In the genomic region with DNA sequence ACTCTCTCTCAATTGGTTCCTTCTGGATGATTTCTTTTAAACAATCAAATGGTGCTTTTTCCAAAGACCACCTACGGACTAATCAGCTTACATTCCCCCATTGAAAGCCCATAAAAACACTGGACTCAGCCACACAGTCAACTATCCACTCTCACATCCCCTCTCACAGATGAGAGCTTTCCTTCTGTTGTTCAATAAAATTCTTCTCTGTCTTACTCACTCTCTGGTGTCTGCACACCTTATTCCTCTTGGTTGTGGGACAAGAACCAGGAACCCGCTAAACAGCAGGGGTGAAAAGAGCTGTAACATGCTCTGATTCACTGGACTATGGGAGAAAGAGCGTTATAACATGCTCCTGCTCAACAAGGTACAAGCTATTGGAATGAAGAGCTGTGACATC, we compare ENCODE assay signal across 23 cellular contexts.
A peak's percentile ranks its signal among the peaks of the same experiment; 100 is the strongest.
DNase-seq lines count a peak whose midpoint lies in the region; ATAC-seq, FAIRE-seq and TF ChIP-seq lines count a peak whose summit lies in the region.
"Had no signal": no experiment of that assay in that cellular context is flagged by ENCODE, and none has a peak within 500 bp of the region (broad histone marks: within the 10 kb centered on the region; RNA-seq: fewer than 3 reads in every experiment).

No MANE protein-coding gene starts in this region.

- H3K56ac ChIP-seq in H1 (replicated peaks; ENCODE audit: insufficient read length, low read depth, low read length): no peak overlapping the region
- H3K56ac ChIP-seq in mesendoderm (ENCODE audit: low read length): no peak overlapping the region

- H2BK120ac ChIP-seq in H1 (replicated peaks; ENCODE audit: low read depth, low read length): no peak overlapping the region
- H2BK120ac ChIP-seq in mesendoderm (ENCODE audit: low read depth, low read length): no peak overlapping the region
- no peak overlapping the region for H2BK120ac ChIP-seq in neuronal stem cell (ENCODE audit: low read depth, low read length)

- no peaks in the 10 kb centered on the region for H3K79me2 ChIP-seq in H1 (ENCODE audit: control insufficient read depth in 1 of 2, insufficient read depth in 2 of 2, low read length in 2 of 2)
- no peaks in the 10 kb centered on the region for H3K79me2 ChIP-seq in mesendoderm (ENCODE audit: control insufficient read depth, insufficient read depth, low read length)

- H3K23ac ChIP-seq in H1 (ENCODE audit: insufficient read length): no peak overlapping the region
- H3K23ac ChIP-seq in mesendoderm (ENCODE audit: low read length): no peak overlapping the region
- H3K23ac ChIP-seq in neuronal stem cell (ENCODE audit: low read depth, low read length, poor library complexity): no peak overlapping the region

- no peak overlapping the region for H4K8ac ChIP-seq in H1 (ENCODE audit: extremely low read depth, insufficient read depth, low read length)
- no peak overlapping the region for H4K8ac ChIP-seq in mesendoderm (ENCODE audit: low read depth, low read length)
- H4K8ac ChIP-seq in neuronal stem cell (ENCODE audit: low read depth, low read length): no peak overlapping the region

- H3K4ac ChIP-seq in H1 (replicated peaks; ENCODE audit: insufficient read length, low read depth, low read length): no peak overlapping the region
- H3K4ac ChIP-seq in mesendoderm (ENCODE audit: low read depth, low read length): no peak overlapping the region
- H3K4ac ChIP-seq in neuronal stem cell (ENCODE audit: low read length): no peak overlapping the region

- no peak for ATAC-seq in HG02973 (IDR thresholded peaks at IDR 0.05; ENCODE audit: unreplicated experiment)
- ATAC-seq: A549 had no signal

- H2BK20ac ChIP-seq in H1 (ENCODE audit: low read length): no peak overlapping the region

- H3K4me3 ChIP-seq in HEK293 (ENCODE audit: low read depth, low read length): no peak overlapping the region
- H3K4me3 ChIP-seq in H1 (ENCODE audit: extremely low read depth in 1 of 4, insufficient read depth in 2 of 4, low read depth in 3 of 4, low read length in 4 of 4): no peak overlapping the region
- no peak overlapping the region for H3K4me3 ChIP-seq in mesendoderm (ENCODE audit: low read length)
- no peak overlapping the region for H3K4me3 ChIP-seq in neuronal stem cell (ENCODE audit: low read length in 2 of 2)
- H3K4me3 ChIP-seq: A549; BLaER1 treated with 17β-estradiol and CSF1 and Interleukin-3, amounts not matched to agents 10 nM and 100 nM; GM23248; HAP-1 had no signal

- H2BK15ac ChIP-seq in H1 (ENCODE audit: low read length) (no peak overlapping the region), mesendoderm (replicated peaks; ENCODE audit: low read depth) (no peak overlapping the region), neuronal stem cell (ENCODE audit: low read length) (no peak overlapping the region)

- DNase-seq in H1 (ENCODE audit: low read depth in 1 of 2, low spot score in 2 of 2) (no peak), mesendoderm (peak; percentile 11), neuronal stem cell (ENCODE audit: low spot score) (peak; percentile 0), mucosa of gallbladder (ENCODE audit: low spot score) (no peak)
- DNase-seq in activated T-cell treated with anti-CD3 and anti-CD28 coated beads, Interleukin-2, amount 50 U/mL, for 48 hours: no peak
- DNase-seq: 8988T; ACHN; AML-193; BE2C; CD4-positive, alpha-beta T cell; CD8-positive, alpha-beta memory T cell; DMS 273 treated with DMSO at 0.1 percent for 48 hours; DMS79 treated with DMSO at 0.1 percent for 48 hours; GF-D8; GM23248 had no signal

- H2AK5ac ChIP-seq in H1 (ENCODE audit: low read depth, low read length): no peak overlapping the region
- no peak overlapping the region for H2AK5ac ChIP-seq in mesendoderm (ENCODE audit: low read length)
- no peak overlapping the region for H2AK5ac ChIP-seq in neuronal stem cell (ENCODE audit: low read depth, low read length)

- H4K20me1 ChIP-seq in H1 (replicated peaks in 1 of 2; ENCODE audit: control insufficient read depth in 1 of 2, insufficient read depth in 2 of 2, low read length in 2 of 2): no peaks in the 10 kb centered on the region
- H4K20me1 ChIP-seq: BLaER1 treated with 17β-estradiol and CSF1 and Interleukin-3, amounts not matched to agents 10 nM and 100 nM had no signal

- H3K9me3 ChIP-seq in HEK293 (ENCODE audit: control insufficient read depth, insufficient read depth, low read depth, low read length): no peaks in the 10 kb centered on the region
- no peaks in the 10 kb centered on the region for H3K9me3 ChIP-seq in H1 (ENCODE audit: insufficient read depth in 2 of 2, low read depth in 1 of 2, low read length in 1 of 2)
- H3K9me3 ChIP-seq in neuronal stem cell (replicated peaks in 1 of 2; ENCODE audit: control insufficient read depth in 2 of 2, insufficient read depth in 1 of 2, low read depth in 1 of 2, low read length in 2 of 2): peaks cover 0 to 5% of the 10 kb centered on the region in 2 donors
- H3K9me3 ChIP-seq: A549, BE2C, HAP-1 had no signal

- POLR2A ChIA-PET in HEK293 (lab: Yijun Ruan, JAX) (no interaction called here), H1 (lab: Charles Lee; ENCODE audit: partially characterized antibody) (interaction anchor here (0.6 kb wide), 1 partner anchor 1409 kb away, joined by 3 read pairs; no protein-coding TSS in a partner anchor)

- H4K91ac ChIP-seq in H1 (replicated peaks; ENCODE audit: insufficient read length, low read length): no peak overlapping the region
- no peak overlapping the region for H4K91ac ChIP-seq in neuronal stem cell (ENCODE audit: low read depth, low read length, poor library complexity)

- H3K79me1 ChIP-seq in H1 (ENCODE audit: low read depth, low read length) (no peaks in the 10 kb centered on the region), mesendoderm (ENCODE audit: low read length) (no peaks in the 10 kb centered on the region), neuronal stem cell (ENCODE audit: low read depth, low read length) (no peaks in the 10 kb centered on the region)

- no peak for TF ChIP-seq CTCF in HEK293 (tag by site-specific recombination; IDR thresholded peaks at IDR 0.05)
- no peak for TF ChIP-seq CTCF in H1 (IDR thresholded peaks at IDR 0.05; ENCODE audit: control extremely low read depth in 1 of 3, insufficient read depth in 1 of 3, low read depth in 1 of 3, low read length in 3 of 3)

- CTCF ChIA-PET in HEK293 (lab: Yijun Ruan, JAX): no interaction called here
- CTCF ChIA-PET in H1 (lab: Charles Lee; ENCODE audit: partially characterized antibody): interaction anchor here (0.6 to 0.7 kb wide), 2 partner anchors 11 to 720 kb away, joined by 3 read pairs; no protein-coding TSS in a partner anchor

- no peak overlapping the region for H3K9ac ChIP-seq in H1 (replicated peaks in 1 of 4; ENCODE audit: extremely low read depth in 1 of 4, low read depth in 3 of 4, low read length in 3 of 4)
- no peak overlapping the region for H3K9ac ChIP-seq in mesendoderm (ENCODE audit: low read length)
- H3K9ac ChIP-seq in neuronal stem cell (ENCODE audit: low read depth, low read length, poor library complexity): no peak overlapping the region
- H3K9ac ChIP-seq: BLaER1 treated with 17β-estradiol and CSF1 and Interleukin-3, amounts not matched to agents 10 nM and 100 nM; GM23248 had no signal

- H3K14ac ChIP-seq in H1 (ENCODE audit: insufficient read length): no peak overlapping the region
- no peak overlapping the region for H3K14ac ChIP-seq in neuronal stem cell (ENCODE audit: low read length)

- TF ChIP-seq EP300 in H1 (IDR thresholded peaks at IDR 0.05; ENCODE audit: borderline replicate concordance in 1 of 2, low read depth in 2 of 2, low read length in 2 of 2): no peak

- H2BK12ac ChIP-seq in H1 (ENCODE audit: low read depth, low read length) (0 out of 2 replicates have a peak overlapping the region, but pooled peaks have one; percentile 19), neuronal stem cell (ENCODE audit: low read length) (no peak overlapping the region)

- H3K23me2 ChIP-seq in H1 (ENCODE audit: low read depth, low read length): no peaks in the 10 kb centered on the region

- H3K27me3 ChIP-seq in H1 (replicated peaks in 1 of 4; ENCODE audit: control insufficient read depth in 3 of 4, extremely low read depth in 1 of 4, insufficient read depth in 3 of 4, low read length in 3 of 4) (no peaks in the 10 kb centered on the region), mesendoderm (ENCODE audit: insufficient read depth, low read length, poor library complexity) (no peaks in the 10 kb centered on the region), neuronal stem cell (ENCODE audit: control insufficient read depth in 3 of 3, insufficient read depth in 3 of 3, low read depth in 1 of 3, low read length in 3 of 3) (no peaks in the 10 kb centered on the region)
- H3K27me3 ChIP-seq: BE2C; BLaER1 treated with 17β-estradiol and CSF1 and Interleukin-3, amounts not matched to agents 10 nM and 100 nM had no signal

- H3K27ac ChIP-seq in HEK293 (ENCODE audit: extremely low read depth, low read depth, low read length): no peak overlapping the region
- no peak overlapping the region for H3K27ac ChIP-seq in H1 (ENCODE audit: low read depth, low read length)
- H3K27ac ChIP-seq in mesendoderm (ENCODE audit: low read depth, low read length): no peak overlapping the region
- H3K27ac ChIP-seq in neuronal stem cell (replicated peaks; ENCODE audit: low read length): no peak overlapping the region
- H3K27ac ChIP-seq: A549; BLaER1 treated with 17β-estradiol and CSF1 and Interleukin-3, amounts not matched to agents 10 nM and 100 nM; GM23248 had no signal

- FAIRE-seq in H1 (lab: Jason Lieb, UNC): no peak
- FAIRE-seq: A549, D721Med, GM12892, H54 had no signal

- TF ChIP-seq POLR2A in H1 (IDR thresholded peaks at IDR 0.05; ENCODE audit: control extremely low read depth in 1 of 2, low read depth in 2 of 2, low read length in 2 of 2): no peak

- H3K4me2 ChIP-seq in H1 (ENCODE audit: insufficient read depth in 1 of 2, low read depth in 2 of 2, low read length in 2 of 2) (no peak overlapping the region), mesendoderm (ENCODE audit: low read length) (no peak overlapping the region), neuronal stem cell (ENCODE audit: insufficient read depth, low read length, poor library complexity, severe bottlenecking) (no peak overlapping the region)
- H3K4me2 ChIP-seq: A549; BLaER1 treated with 17β-estradiol and CSF1 and Interleukin-3, amounts not matched to agents 10 nM and 100 nM had no signal

- no peak for TF ChIP-seq RAD21 in H1 (IDR thresholded peaks at IDR 0.05 in 1 of 2, conservative IDR thresholded peaks at IDR 0.05 in 1 of 2; ENCODE audit: low read depth in 2 of 2, low read length in 2 of 2)

- H4K5ac ChIP-seq in H1 (ENCODE audit: insufficient read length, low read depth, low read length) (no peak overlapping the region), mesendoderm (ENCODE audit: low read length) (no peak overlapping the region)

- WGBS in H1 (ENCODE audit: extremely low coverage in 1 of 2, insufficient coverage in 1 of 2, insufficient read length in 1 of 2, insufficient replicate concordance in 2 of 2, low coverage in 1 of 2, low lambda C conversion rate in 2 of 2, missing lambda C conversion rate in 1 of 2), 2 experiments: 97% methylated on average over 3 of the region's 3 CpGs; no CpG with 5 or more reads in 1 of the 2 experiments
- WGBS in mesendoderm (ENCODE audit: extremely low coverage, insufficient coverage, low lambda C conversion rate): no CpG with 5 or more reads among the region's 3 CpGs
- WGBS in neuronal stem cell (ENCODE audit: extremely low coverage in 2 of 2, insufficient read length in 2 of 2, insufficient replicate concordance in 1 of 2), 2 donors: no CpG with 5 or more reads among the region's 3 CpGs

- H3K4me1 ChIP-seq in HEK293 (ENCODE audit: control insufficient read depth, insufficient read depth, low read length) (no peaks in the 10 kb centered on the region), H1 (replicated peaks in 1 of 4; ENCODE audit: control insufficient read depth in 3 of 4, insufficient read depth in 4 of 4, low read length in 3 of 4) (peaks cover 0 to 2% (median 0%) of the 10 kb centered on the region in 4 experiments; a peak in 1 of 7 replicates), mesendoderm (ENCODE audit: control insufficient read depth, low read depth, low read length) (no peaks in the 10 kb centered on the region), neuronal stem cell (ENCODE audit: control insufficient read depth in 2 of 2, insufficient read depth in 1 of 2, low read depth in 1 of 2, low read length in 2 of 2) (no peaks in the 10 kb centered on the region)
- H3K4me1 ChIP-seq: A549; BLaER1 treated with 17β-estradiol and CSF1 and Interleukin-3, amounts not matched to agents 10 nM and 100 nM; HAP-1 had no signal

- H3K18ac ChIP-seq in H1 (ENCODE audit: extremely low read depth, low read length): no peak overlapping the region
- H3K18ac ChIP-seq in mesendoderm (ENCODE audit: low read length): no peak overlapping the region
- H3K18ac ChIP-seq in neuronal stem cell (ENCODE audit: low read length): no peak overlapping the region

- H2AFZ ChIP-seq in H1 (ENCODE audit: low read length) (peak overlapping the region; percentile 57), neuronal stem cell (ENCODE audit: low read length) (peak overlapping the region; percentile 18)
- H2AFZ ChIP-seq: GM23248 had no signal

- H3K36me3 ChIP-seq in HEK293 (ENCODE audit: control insufficient read depth in 2 of 2, insufficient read depth in 1 of 2, low read length in 2 of 2): no peaks in the 10 kb centered on the region
- H3K36me3 ChIP-seq in H1 (ENCODE audit: control insufficient read depth in 2 of 4, insufficient read depth in 4 of 4, low read length in 3 of 4): no peaks in the 10 kb centered on the region
- no peaks in the 10 kb centered on the region for H3K36me3 ChIP-seq in mesendoderm (ENCODE audit: control insufficient read depth, insufficient read depth, low read length)
- H3K36me3 ChIP-seq in neuronal stem cell (replicated peaks in 1 of 2; ENCODE audit: control insufficient read depth in 2 of 2, insufficient read depth in 2 of 2, low read length in 2 of 2): no peaks in the 10 kb centered on the region
- H3K36me3 ChIP-seq: BE2C; BLaER1 treated with 17β-estradiol and CSF1 and Interleukin-3, amounts not matched to agents 10 nM and 100 nM; HAP-1 had no signal

- H2BK5ac ChIP-seq in H1 (ENCODE audit: low read depth, low read length) (no peak overlapping the region), mesendoderm (ENCODE audit: low read length) (no peak overlapping the region), neuronal stem cell (ENCODE audit: low read length) (no peak overlapping the region)

Comparison
In these comparisons a context has a peak if more than half of its experiments do, and no peak if none do; other contexts are left out.
1. DNase-seq: peak in mesendoderm (single experiment) and neuronal stem cell (single experiment); none in H1 (0 of 2), mucosa of gallbladder (single experiment) and activated T-cell treated with anti-CD3 and anti-CD28 coated beads, Interleukin-2, amount 50 U/mL, for 48 hours (0 of 2).